ENCODE assay signal across 15 cellular contexts in the genomic region with DNA sequence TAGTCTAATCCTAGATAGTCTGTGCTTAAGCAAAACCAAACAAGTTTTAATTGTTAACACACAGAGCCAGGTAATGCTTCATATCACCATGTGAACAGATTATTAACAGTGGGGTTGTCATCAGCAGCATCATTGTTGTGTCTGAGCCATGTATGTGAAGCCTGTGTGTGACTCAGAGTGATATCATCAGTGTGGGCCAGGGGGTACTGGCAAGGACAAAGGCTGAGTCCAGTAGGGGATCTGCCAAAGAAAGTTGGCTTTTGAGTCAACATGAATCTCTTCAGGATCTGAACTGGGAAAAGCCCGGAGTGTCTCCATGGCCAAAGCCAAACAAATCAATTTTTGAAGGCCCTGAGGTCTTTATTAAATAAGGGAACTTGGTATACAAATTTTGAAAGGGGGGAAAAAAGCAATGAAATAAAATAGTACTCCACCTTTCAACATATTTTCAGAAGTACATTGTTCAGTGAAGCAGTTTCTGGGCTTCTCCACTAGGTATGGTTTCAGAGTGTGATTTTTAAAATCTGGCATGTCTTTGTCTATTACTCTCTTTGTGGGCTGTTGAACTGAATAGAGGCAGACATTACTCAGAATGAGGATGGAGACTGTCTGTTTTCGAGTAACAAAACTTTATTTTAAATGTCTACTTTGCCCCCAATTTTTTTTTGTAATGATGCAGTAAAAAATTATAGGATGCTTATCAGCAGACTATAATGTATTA.
A peak's percentile ranks its signal among the peaks of the same experiment; 100 is the strongest.
DNase-seq lines count a peak whose midpoint lies in the region; ATAC-seq, FAIRE-seq and TF ChIP-seq lines count a peak whose summit lies in the region.
"Had no signal": no experiment of that assay in that cellular context is flagged by ENCODE, and none has a peak within 500 bp of the region (broad histone marks: within the 10 kb centered on the region; RNA-seq: fewer than 3 reads in every experiment).

No MANE protein-coding gene starts in this region.

- no peak for TF ChIP-seq RAD21 in A549 (conservative IDR thresholded peaks at IDR 0.05 in 1 of 2, IDR thresholded peaks at IDR 0.05 in 1 of 2)

- WGBS in A549 (ENCODE audit: missing lambda C conversion rate), result 28% methylated on average over 2 of the region's 2 CpGs

- H3K27ac Mint-ChIP-seq in activated CD4-positive, alpha-beta T cell treated with anti-CD3 and anti-CD28 coated beads, Interleukin-2, amount 10 ng/mL, durations not matched to agents 7 days and 5 days, result no peak overlapping the region
- H3K27ac Mint-ChIP-seq: activated B cell treated with CpG ODN at 0.5 μM for 24 hours; activated T-cell treated with anti-CD3 and anti-CD28 coated beads, Interleukin-2, amount 50 U/mL, for 72 hours; natural killer cell; type B pancreatic cell had no signal

- H3K4me3 Mint-ChIP-seq in activated CD4-positive, alpha-beta T cell treated with anti-CD3 and anti-CD28 coated beads, Interleukin-2, amount 10 ng/mL, durations not matched to agents 7 days and 5 days, result no peak overlapping the region
- H3K4me3 Mint-ChIP-seq: activated B cell treated with CpG ODN at 0.5 μM for 24 hours; activated T-cell treated with anti-CD3 and anti-CD28 coated beads, Interleukin-2, amount 50 U/mL, for 72 hours; brain; natural killer cell; type B pancreatic cell had no signal

- FAIRE-seq in A549 (lab: Jason Lieb, UNC), result peak; percentile 96

- TF ChIP-seq CTCF in A549 (IDR thresholded peaks at IDR 0.05), result no peak

- peak overlapping the region; percentile 27 to 35; a peak in 3 of 6 replicates for H3K27ac ChIP-seq in A549

- H3K4me1 Mint-ChIP-seq in activated CD4-positive, alpha-beta T cell treated with anti-CD3 and anti-CD28 coated beads, Interleukin-2, amount 10 ng/mL, durations not matched to agents 7 days and 5 days, result no peaks in the 10 kb centered on the region
- H3K4me1 Mint-ChIP-seq: activated B cell treated with CpG ODN at 0.5 μM for 24 hours, brain, natural killer cell had no signal

- TF ChIP-seq EP300 in A549 (IDR thresholded peaks at IDR 0.05), result no peak

- no peaks in the 10 kb centered on the region for H3K36me3 Mint-ChIP-seq in activated CD4-positive, alpha-beta T cell treated with anti-CD3 and anti-CD28 coated beads, Interleukin-2, amount 10 ng/mL, durations not matched to agents 7 days and 5 days (ENCODE audit: low read depth)
- H3K36me3 Mint-ChIP-seq: brain, natural killer cell, type B pancreatic cell had no signal

- DNase-seq in A549 (ENCODE audit: low read depth in 1 of 2, low spot score in 1 of 2), result peak; percentile 44 to 78
- peak; percentile 60 for DNase-seq in HK-2 (ENCODE audit: unreplicated experiment)
- DNase-seq in amniotic epithelial cell (ENCODE audit: low read depth), result peak; percentile 41
- peak; percentile 39 for DNase-seq in glomerular endothelial cell (ENCODE audit: extremely low read depth, low read depth, low spot score)
- no peak for DNase-seq in NCI-H2107 treated with DMSO at 0.1 percent for 48 hours (lab: John Stamatoyannopoulos, UW; ENCODE audit: unreplicated experiment)
- no peak for DNase-seq in activated CD4-positive, alpha-beta T cell treated with anti-CD3 and anti-CD28 coated beads, Interleukin-2, amount 10 ng/mL, durations not matched to agents 7 days and 5 days
- no peak for DNase-seq in Ammon's horn (ENCODE audit: low spot score)
- DNase-seq: activated B cell treated with CpG ODN at 0.5 μM for 24 hours; activated T-cell treated with anti-CD3 and anti-CD28 coated beads, Interleukin-2, amount 50 U/mL, for 72 hours; natural killer cell; SIG-M5 had no signal

- H3K9me3 ChIP-seq in A549, result no peaks in the 10 kb centered on the region

- peak overlapping the region; percentile 39; the same call in 2 of the 3 replicates for H3K4me2 ChIP-seq in A549

- H3K4me3 ChIP-seq in A549, result no peak overlapping the region
- H3K4me3 ChIP-seq: skin epidermis had no signal

- H3K27me3 Mint-ChIP-seq in activated CD4-positive, alpha-beta T cell treated with anti-CD3 and anti-CD28 coated beads, Interleukin-2, amount 10 ng/mL, durations not matched to agents 7 days and 5 days, result no peaks in the 10 kb centered on the region
- H3K27me3 Mint-ChIP-seq: activated B cell treated with CpG ODN at 0.5 μM for 24 hours, type B pancreatic cell had no signal

- CTCF ChIA-PET in A549 (lab: Yijun Ruan, JAX), result no interaction called here
- CTCF ChIA-PET in activated CD4-positive, alpha-beta T cell treated with anti-CD3 and anti-CD28 coated beads, Interleukin-2, amount 10 ng/mL, durations not matched to agents 7 days and 5 days (lab: Charles Lee), result no interaction called here

- no peak for TF ChIP-seq POLR2A in A549 (IDR thresholded peaks at IDR 0.05; ENCODE audit: low read length)

- ATAC-seq in A549 (peak; percentile 93 to 94), GM18870 (IDR thresholded peaks at IDR 0.05; ENCODE audit: unreplicated experiment) (no peak)
- ATAC-seq: activated T-cell treated with anti-CD3 and anti-CD28 coated beads, Interleukin-2, amount 50 U/mL, for 72 hours; natural killer cell had no signal

- H3K9me3 Mint-ChIP-seq in activated CD4-positive, alpha-beta T cell treated with anti-CD3 and anti-CD28 coated beads, Interleukin-2, amount 10 ng/mL, durations not matched to agents 7 days and 5 days, result no peaks in the 10 kb centered on the region
- H3K9me3 Mint-ChIP-seq: activated B cell treated with CpG ODN at 0.5 μM for 24 hours, type B pancreatic cell had no signal

- POLR2A ChIA-PET in A549 (lab: Yijun Ruan, JAX), result no interaction called here
- POLR2A ChIA-PET in activated CD4-positive, alpha-beta T cell treated with anti-CD3 and anti-CD28 coated beads, Interleukin-2, amount 10 ng/mL, durations not matched to agents 7 days and 5 days (lab: Charles Lee), result no interaction called here

- peaks cover 28% of the 10 kb centered on the region for H3K4me1 ChIP-seq in A549

TF ChIP-seq in A549, 52 proteins besides CTCF, POLR2A, EP300 and RAD21:
- peak; percentile 80 for TF ChIP-seq JUNB (IDR thresholded peaks at IDR 0.05)
- no peak for TF ChIP-seq SREBF2 (IDR thresholded peaks at IDR 0.05)
- TF ChIP-seq, protein P1, sequence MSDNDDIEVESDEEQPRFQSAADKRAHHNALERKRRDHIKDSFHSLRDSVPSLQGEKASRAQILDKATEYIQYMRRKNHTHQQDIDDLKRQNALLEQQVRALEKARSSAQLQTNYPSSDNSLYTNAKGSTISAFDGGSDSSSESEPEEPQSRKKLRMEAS (IDR thresholded peaks at IDR 0.05), result peak; percentile 48
- no peak for TF ChIP-seq FOXS1 (CRISPR knock-in tag; IDR thresholded peaks at IDR 0.05)
- peak; percentile 62; the same call in 1 of the 2 replicates for TF ChIP-seq GATA3 (IDR thresholded peaks at IDR 0.05; ENCODE audit: borderline replicate concordance)
- TF ChIP-seq FOSL2 (IDR thresholded peaks at IDR 0.05), result peak; percentile 74
- TF ChIP-seq FOSL2 (CRISPR knock-in tag; IDR thresholded peaks at IDR 0.05), result peak; percentile 83

Comparison
In these comparisons a context has a peak if more than half of its experiments do, and no peak if none do; other contexts are left out.
1. DNase-seq: peak in A549 (2 of 2), HK-2 (single experiment), amniotic epithelial cell (single experiment) and glomerular endothelial cell (single experiment); none in NCI-H2107 treated with DMSO at 0.1 percent for 48 hours (single experiment), activated CD4-positive, alpha-beta T cell treated with anti-CD3 and anti-CD28 coated beads, Interleukin-2, amount 10 ng/mL, durations not matched to agents 7 days and 5 days (single experiment) and Ammon's horn (single experiment).